ENCODE assay signal across 11 cellular contexts in the genomic region with DNA sequence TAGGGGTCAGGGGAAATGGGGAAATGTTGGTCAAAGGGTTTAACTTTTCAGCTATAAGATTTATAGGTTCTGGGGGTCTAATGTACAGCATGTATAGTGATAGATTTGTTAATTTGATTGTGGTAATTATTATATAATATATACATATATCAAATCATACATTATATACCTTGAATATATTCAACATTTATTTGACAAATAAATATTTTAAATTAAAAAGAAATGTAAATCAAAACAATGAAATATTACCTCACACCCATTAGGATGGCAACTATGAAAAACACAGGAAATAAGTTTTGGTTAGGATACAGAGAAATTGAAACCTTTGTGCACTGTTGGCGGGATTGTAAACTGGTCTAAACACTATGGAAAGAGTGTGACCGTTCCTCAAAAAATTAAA.
"Had no signal": no experiment of that assay in that cellular context is flagged by ENCODE, and none has a peak within 500 bp of the region (broad histone marks: within the 10 kb centered on the region; RNA-seq: fewer than 3 reads in every experiment).

No MANE protein-coding gene starts in this region.

- H3K4me1 ChIP-seq: HAP-1 had no signal

- H3K36me3 ChIP-seq: HAP-1 had no signal

- H3K27ac Mint-ChIP-seq: GM23338, H9, HFFc6 had no signal

- H3K9me3 ChIP-seq: HAP-1 had no signal

- H3K4me3 ChIP-seq: GM23248, GM23338, HAP-1 had no signal

- H3K27ac ChIP-seq: GM23248 had no signal

- ATAC-seq: GM23338, HCT116 had no signal

- DNase-seq: GM23248, GOT3, H7, H9, HCEC 1CT, HFFc6 had no signal

- FAIRE-seq: H1, H54 had no signal

- H3K4me3 Mint-ChIP-seq: GM23338, H9, HFFc6 had no signal
